ENCODE assay signal across 8 cellular contexts in the genomic region with DNA sequence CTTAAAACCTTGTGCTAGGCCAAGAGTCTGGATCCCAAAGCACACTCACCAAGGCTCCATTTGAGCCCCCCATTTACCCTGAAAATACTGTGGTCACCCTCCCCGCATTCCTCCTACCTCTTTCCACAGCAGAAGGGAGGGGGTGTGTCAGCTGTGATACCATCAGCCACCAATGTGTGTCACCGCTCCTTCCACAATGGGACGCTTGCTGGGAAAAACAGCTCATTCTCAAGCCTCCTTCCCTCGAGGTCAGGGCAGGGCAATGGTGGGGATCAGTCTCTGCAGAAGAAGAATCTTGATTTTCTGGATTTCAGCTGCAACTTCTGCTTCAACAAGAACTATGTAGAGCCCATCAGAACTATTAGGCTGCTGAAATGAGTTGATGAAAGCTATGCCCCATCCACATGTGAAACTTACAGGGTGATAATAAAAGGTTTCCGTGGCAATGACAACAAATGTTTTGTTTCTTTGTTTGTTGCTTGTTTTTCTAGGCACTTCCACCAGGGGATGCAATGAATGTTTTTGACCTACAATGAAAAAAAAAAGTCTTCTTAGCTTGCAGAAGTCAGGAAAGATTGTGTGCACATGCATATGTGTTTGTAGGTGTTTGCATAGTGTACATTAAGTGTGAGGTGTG. TPM values are rescaled to one million over a fixed set of nuclear protein-coding genes. Genes with fewer than 3 reads are reported as not detected.
DNase-seq lines count a peak whose midpoint lies in the region; ATAC-seq, FAIRE-seq and TF ChIP-seq lines count a peak whose summit lies in the region.

No MANE protein-coding gene starts in this region.

- H3K4me2 ChIP-seq in PC-3 (ENCODE audit: low read length), result no peak overlapping the region
- H3K4me2 ChIP-seq in hepatocyte, result no peak overlapping the region

- no peak overlapping the region for H3K4me3 ChIP-seq in PC-3 (ENCODE audit: low read length)
- no peak overlapping the region for H3K4me3 ChIP-seq in hepatocyte
- no peak overlapping the region for H3K4me3 ChIP-seq in tibial artery

- H3K9me2 ChIP-seq in PC-3 (replicated peaks; ENCODE audit: low read length) (no peaks in the 10 kb centered on the region), hepatocyte (replicated peaks; ENCODE audit: insufficient read depth) (no peaks in the 10 kb centered on the region)

- H4K20me1 ChIP-seq in PC-3 (ENCODE audit: low read length), result no peaks in the 10 kb centered on the region
- no peaks in the 10 kb centered on the region for H4K20me1 ChIP-seq in hepatocyte (ENCODE audit: insufficient read depth, poor library complexity, severe bottlenecking)

- intact Hi-C loops in left ventricle myocardium superior (cut with micrococcal nuclease) (no loop called here), left cardiac atrium (cut with DNase I) (no loop called here), PC-3 (cut with micrococcal nuclease) (no loop called here), tibial artery (cut with DNase I; ENCODE audit: low total_unique reads) (no loop called here)

- no peak overlapping the region for H3K27ac ChIP-seq in PC-3 (ENCODE audit: low read length)
- H3K27ac ChIP-seq in hepatocyte, result no peak overlapping the region
- no peak overlapping the region for H3K27ac ChIP-seq in tibial artery

- FAIRE-seq in urothelium cell line (lab: Jason Lieb, UNC), result no peak

- H3K9me3 ChIP-seq in PC-3 (ENCODE audit: low read length) (no peaks in the 10 kb centered on the region), hepatocyte (ENCODE audit: low read depth) (no peaks in the 10 kb centered on the region), tibial artery (no peaks in the 10 kb centered on the region)

- 37% methylated on average over 5 of the region's 5 CpGs for WGBS in hepatocyte (ENCODE audit: low lambda C conversion rate, missing lambda C conversion rate)

- H3K36me3 ChIP-seq in PC-3 (ENCODE audit: low read depth, low read length) (no peaks in the 10 kb centered on the region), hepatocyte (replicated peaks; ENCODE audit: insufficient read depth, low read depth) (no peaks in the 10 kb centered on the region), tibial artery (no peaks in the 10 kb centered on the region)

- H3K79me2 ChIP-seq in PC-3 (ENCODE audit: low read length) (no peaks in the 10 kb centered on the region), hepatocyte (no peaks in the 10 kb centered on the region)

- no peak overlapping the region for H3K9ac ChIP-seq in PC-3 (ENCODE audit: low read length)

- POLR2A ChIA-PET in PC-3 (lab: Charles Lee; ENCODE audit: unreplicated experiment), result no interaction called here

- CTCF ChIA-PET in PC-3 (lab: Charles Lee), result interaction anchor here (0.7 to 0.8 kb wide), 3 partner anchors 44 to 278 kb away, joined by 3 to 7 read pairs (median 3); no protein-coding TSS in a partner anchor

- BruUV-seq in PC-3 (replicated peaks; lab: Mats Ljungman, UMichigan), result no TSS peak

- H3F3A ChIP-seq in PC-3 (ENCODE audit: low read length, unreplicated experiment), result no peaks in the 10 kb centered on the region

- peak; percentile 33; the same call in 1 of the 2 replicates for TF ChIP-seq CTCF in PC-3 (conservative IDR thresholded peaks at IDR 0.05; ENCODE audit: low read depth, low read length)
- peak; percentile 24 for TF ChIP-seq CTCF in hepatocyte (IDR thresholded peaks at IDR 0.05; ENCODE audit: poor library complexity)
- no peak for TF ChIP-seq CTCF in tibial artery (IDR thresholded peaks at IDR 0.05)

- DNase-seq in left ventricle myocardium superior (no peak), left cardiac atrium (no peak), PC-3 (peak; percentile 23), hepatocyte (ENCODE audit: low spot score) (peak; percentile 39), urothelium cell line (ENCODE audit: low spot score) (peak; percentile 46), tibial artery (no peak), NCI-H510A treated with DMSO at 0.1 percent for 48 hours (lab: John Stamatoyannopoulos, UW) (no peak)
- DNase-seq in stimulated activated CD4-positive, alpha-beta T cell treated with anti-CD3 and anti-CD28 coated beads, Interleukin-2, amount 100 ng/mL, for 48 hours, result no peak

- H3K4me1 ChIP-seq in PC-3 (ENCODE audit: insufficient read depth, low read length) (peaks cover 3% of the 10 kb centered on the region; the same call in 1 of the 2 replicates), hepatocyte (ENCODE audit: insufficient read depth) (no peaks in the 10 kb centered on the region), tibial artery (no peaks in the 10 kb centered on the region)

- no peaks in the 10 kb centered on the region for H3K27me3 ChIP-seq in PC-3 (ENCODE audit: low read length)
- H3K27me3 ChIP-seq in hepatocyte, result no peaks in the 10 kb centered on the region
- H3K27me3 ChIP-seq in tibial artery, result peaks cover 0 to 11% of the 10 kb centered on the region in 2 donors

- peak; percentile 47 for ATAC-seq in left ventricle myocardium superior
- ATAC-seq in left cardiac atrium, result no peak
- peak; percentile 60; the same call in 1 of the 2 replicates for ATAC-seq in PC-3

- H2AFZ ChIP-seq in PC-3 (ENCODE audit: low read length) (no peak overlapping the region), hepatocyte (no peak overlapping the region)

RNA-seq across cellular contexts. Expression of a gene that starts 26.4 kb away (rescaled TPM):
- total RNA-seq in left ventricle myocardium superior, result 16.1 TPM
- 10 to 100 TPM; 14.3 to 14.7 TPM for total RNA-seq in left cardiac atrium
- 4.9 and 7.1 TPM in 2 replicates for total RNA-seq in PC-3 (2014; rRNA removed)
- 11.8 and 14.8 TPM in 2 replicates for total RNA-seq in hepatocyte
- polyA plus RNA-seq in hepatocyte, result 3.8 and 4.7 TPM in 2 replicates

Comparison
In these comparisons a context has a peak if more than half of its experiments do, and no peak if none do; other contexts are left out.
1. ATAC-seq: peak in left ventricle myocardium superior (single experiment) and PC-3 (single experiment); none in left cardiac atrium (0 of 2).
2. DNase-seq: peak in PC-3 (single experiment), hepatocyte (single experiment) and urothelium cell line (single experiment); none in left ventricle myocardium superior (single experiment), left cardiac atrium (single experiment), tibial artery (0 of 2), NCI-H510A treated with DMSO at 0.1 percent for 48 hours (single experiment) and stimulated activated CD4-positive, alpha-beta T cell treated with anti-CD3 and anti-CD28 coated beads, Interleukin-2, amount 100 ng/mL, for 48 hours (0 of 2).
3. CTCF ChIP-seq: peak in PC-3 (single experiment) and hepatocyte (single experiment); none in tibial artery (0 of 2).